32 cellular contexts compared by ENCODE assay signal in the genomic region with DNA sequence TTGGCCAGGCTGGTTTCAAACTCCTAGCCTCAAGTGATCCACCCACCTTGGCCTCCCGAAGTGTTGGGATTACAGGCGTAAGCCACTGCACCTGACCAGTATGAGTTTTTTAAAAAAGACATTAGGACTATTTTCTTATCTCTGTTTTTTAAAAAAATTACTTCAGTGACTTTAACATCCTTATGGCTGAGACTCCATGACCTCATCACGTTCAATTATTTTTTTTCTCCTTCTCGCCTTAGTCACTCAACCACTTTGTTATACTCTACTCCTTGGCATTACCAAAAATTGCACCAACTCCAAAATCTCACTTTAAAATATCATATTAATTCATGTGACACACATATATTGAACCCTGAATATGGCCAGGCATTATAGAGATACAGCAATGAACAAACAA.
"Had no signal": no experiment of that assay in that cellular context is flagged by ENCODE, and none has a peak within 500 bp of the region (broad histone marks: within the 10 kb centered on the region; RNA-seq: fewer than 3 reads in every experiment).

No MANE protein-coding gene starts in this region.

- ATAC-seq: naive thymus-derived CD8-positive, alpha-beta T cell; natural killer cell treated with Interleukin-12 subunit alpha and Interleukin-12 subunit beta and Interleukin-15 and Interleukin-18, amount 100 ng/mL, for 72 hours; psoas muscle; right cardiac atrium; sciatic nerve; stimulated activated memory B cell treated with anti-CD40 and anti-IgM and Interleukin-4, amounts not matched to agents 10 μg/mL and 1 μg/mL and 100 μg/mL, for 72 hours; stimulated activated naive CD8-positive, alpha-beta T cell treated with anti-CD3 and anti-CD28 coated beads, Interleukin-15, amount 100 ng/mL, for 72 hours; stimulated activated naive CD8-positive, alpha-beta T cell treated with anti-CD3 and anti-CD28 coated beads, Interleukin-15, Interleukin-2, amounts not matched to agents 100 U/mL and 50 U/mL, for 24 hours; upper lobe of right lung had no signal

- H3K9me3 ChIP-seq: neutrophil, ovary, psoas muscle, spleen, suprapubic skin, testis, tibial artery, transverse colon, upper lobe of right lung, uterus had no signal

- H3K4me3 ChIP-seq: ovary, psoas muscle, skin epidermis, smooth muscle cell, spleen, suprapubic skin, testis, tibial artery, transverse colon, upper lobe of right lung, uterus had no signal

- H3K4me3 Mint-ChIP-seq: naive B cell; naive thymus-derived CD8-positive, alpha-beta T cell; natural killer cell treated with Interleukin-12 subunit alpha and Interleukin-12 subunit beta and Interleukin-15 and Interleukin-18, amount 100 ng/mL, for 72 hours; stimulated activated memory B cell treated with anti-CD40 and anti-IgM and Interleukin-4, amounts not matched to agents 10 μg/mL and 1 μg/mL and 100 μg/mL, for 72 hours; stimulated activated naive CD8-positive, alpha-beta T cell treated with anti-CD3 and anti-CD28 coated beads, Interleukin-15, amount 100 ng/mL, for 72 hours; type B pancreatic cell had no signal

- H3K36me3 ChIP-seq: neutrophil, ovary, spleen, suprapubic skin, tibial artery, transverse colon, upper lobe of right lung, uterus had no signal

- H3K27me3 Mint-ChIP-seq: naive B cell; naive thymus-derived CD8-positive, alpha-beta T cell; natural killer cell treated with Interleukin-12 subunit alpha and Interleukin-12 subunit beta and Interleukin-15 and Interleukin-18, amount 100 ng/mL, for 72 hours; progenitor cell of endocrine pancreas; stimulated activated memory B cell treated with anti-CD40 and anti-IgM and Interleukin-4, amounts not matched to agents 10 μg/mL and 1 μg/mL and 100 μg/mL, for 72 hours; stimulated activated naive CD8-positive, alpha-beta T cell treated with anti-CD3 and anti-CD28 coated beads, Interleukin-15, amount 100 ng/mL, for 72 hours; type B pancreatic cell had no signal

- H3K27ac Mint-ChIP-seq: naive B cell; naive thymus-derived CD8-positive, alpha-beta T cell; natural killer cell treated with Interleukin-12 subunit alpha and Interleukin-12 subunit beta and Interleukin-15 and Interleukin-18, amount 100 ng/mL, for 72 hours; progenitor cell of endocrine pancreas; stimulated activated memory B cell treated with anti-CD40 and anti-IgM and Interleukin-4, amounts not matched to agents 10 μg/mL and 1 μg/mL and 100 μg/mL, for 72 hours; stimulated activated naive CD8-positive, alpha-beta T cell treated with anti-CD3 and anti-CD28 coated beads, Interleukin-15, amount 100 ng/mL, for 72 hours; type B pancreatic cell had no signal

- H3K27ac ChIP-seq: neutrophil, ovary, parathyroid adenoma, psoas muscle, skin epidermis, spleen, suprapubic skin, testis, tibial artery, transverse colon, upper lobe of right lung, uterus had no signal

- H3K9me3 Mint-ChIP-seq: naive thymus-derived CD8-positive, alpha-beta T cell; natural killer cell treated with Interleukin-12 subunit alpha and Interleukin-12 subunit beta and Interleukin-15 and Interleukin-18, amount 100 ng/mL, for 72 hours; stimulated activated memory B cell treated with anti-CD40 and anti-IgM and Interleukin-4, amounts not matched to agents 10 μg/mL and 1 μg/mL and 100 μg/mL, for 72 hours; stimulated activated naive CD8-positive, alpha-beta T cell treated with anti-CD3 and anti-CD28 coated beads, Interleukin-15, amount 100 ng/mL, for 72 hours; type B pancreatic cell had no signal

- DNase-seq: naive B cell; naive thymus-derived CD8-positive, alpha-beta T cell; nucleus accumbens; ovary; posterior cingulate gyrus; psoas muscle; right cardiac atrium; spleen; stimulated activated CD4-positive, alpha-beta T cell treated with anti-CD3 and anti-CD28 coated beads, Interleukin-12 subunit alpha, Interleukin-12 subunit beta, amount 100 ng/mL, for 4 hours; stimulated activated CD4-positive, alpha-beta T cell treated with anti-CD3 and anti-CD28 coated beads, Interleukin-1b, Interleukin-23, amount 100 ng/mL, for 48 hours; stimulated activated CD4-positive, alpha-beta T cell treated with anti-CD3 and anti-CD28 coated beads, Interleukin-4, amount 100 ng/mL, for 1 hour; stimulated activated CD4-positive, alpha-beta T cell treated with anti-CD3 and anti-CD28 coated beads, Interleukin-4, amount 100 ng/mL, for 4 hours; stimulated activated CD8-positive, alpha-beta memory T cell treated with anti-CD3 and anti-CD28 coated beads, Interleukin-4, amount 100 ng/mL, for 48 hours; stimulated activated naive CD4-positive, alpha-beta T cell; stimulated activated naive CD8-positive, alpha-beta T cell treated with anti-CD3 and anti-CD28 coated beads, Interleukin-15, amount 100 ng/mL, for 72 hours; stimulated activated naive CD8-positive, alpha-beta T cell treated with anti-CD3 and anti-CD28 coated beads, Interleukin-15, Interleukin-2, amounts not matched to agents 100 U/mL and 50 U/mL, for 24 hours; substantia nigra; testis; tibial artery; transverse colon; upper lobe of right lung; uterus had no signal

- H3K4me1 ChIP-seq: uterus had no signal
